34 cellular contexts compared by ENCODE assay signal in genomic region chr3:48536116-48536515, GRCh38. TPM values are rescaled to one million over a fixed set of nuclear protein-coding genes. Genes with fewer than 3 reads are reported as not detected.
"Had no signal": no experiment of that assay in that cellular context is flagged by ENCODE, and none has a peak within 500 bp of the region (broad histone marks: within the 10 kb centered on the region; RNA-seq: fewer than 3 reads in every experiment).

No MANE protein-coding gene starts in this region.

- H3K4me3 Mint-ChIP-seq: activated naive CD4-positive, alpha-beta T cell treated with anti-CD3 and anti-CD28 coated beads, Interleukin-2, amount 10 ng/mL, durations not matched to agents 7 days and 5 days; activated naive CD8-positive, alpha-beta T cell treated with anti-CD3 and anti-CD28 coated beads, Interleukin-2, amount 10 ng/mL, durations not matched to agents 7 days and 5 days; brain; natural killer cell treated with Interleukin-12 subunit alpha and Interleukin-12 subunit beta and Interleukin-15 and Interleukin-18, amount 100 ng/mL, for 72 hours; stimulated activated naive B cell treated with anti-CD40 and anti-IgM and Interleukin-4, amounts not matched to agents 10 μg/mL and 1 μg/mL and 100 μg/mL, for 72 hours; T-helper 1 cell treated with Interleukin-12 subunit alpha and Interleukin-12 subunit beta and Interleukin-4 antibody, amounts not matched to agents 30 μg/mL and 1 μg/mL, for 36 hours had no signal

- H3K27me3 ChIP-seq: ascending aorta, cardiac muscle cell, colonic mucosa, dorsolateral prefrontal cortex, esophagus muscularis mucosa, left lung, stomach, thyroid gland, upper lobe of right lung had no signal

- H3K36me3 ChIP-seq: colonic mucosa, thyroid gland had no signal

- H3K4me3 ChIP-seq: ascending aorta, cardiac muscle cell, colonic mucosa, dorsolateral prefrontal cortex, esophagus muscularis mucosa, left lung, lower lobe of right lung, skin epidermis, stomach, thyroid gland, upper lobe of right lung had no signal

- H3K27ac ChIP-seq: ascending aorta, cardiac muscle cell, colonic mucosa, esophagus muscularis mucosa, left lung, lower lobe of right lung, stomach, thyroid gland, upper lobe of right lung, VCaP had no signal

- H3K36me3 Mint-ChIP-seq: natural killer cell treated with Interleukin-12 subunit alpha and Interleukin-12 subunit beta and Interleukin-15 and Interleukin-18, amount 100 ng/mL, for 72 hours had no signal

- H3K27ac Mint-ChIP-seq: activated naive CD4-positive, alpha-beta T cell treated with anti-CD3 and anti-CD28 coated beads, Interleukin-2, amount 10 ng/mL, durations not matched to agents 7 days and 5 days; activated naive CD8-positive, alpha-beta T cell treated with anti-CD3 and anti-CD28 coated beads, Interleukin-2, amount 10 ng/mL, durations not matched to agents 7 days and 5 days; brain; natural killer cell treated with Interleukin-12 subunit alpha and Interleukin-12 subunit beta and Interleukin-15 and Interleukin-18, amount 100 ng/mL, for 72 hours; stimulated activated naive B cell treated with anti-CD40 and anti-IgM and Interleukin-4, amounts not matched to agents 10 μg/mL and 1 μg/mL and 100 μg/mL, for 72 hours; T-helper 1 cell treated with Interleukin-12 subunit alpha and Interleukin-12 subunit beta and Interleukin-4 antibody, amounts not matched to agents 30 μg/mL and 1 μg/mL, for 36 hours had no signal

- H3K27me3 Mint-ChIP-seq: activated naive CD4-positive, alpha-beta T cell treated with anti-CD3 and anti-CD28 coated beads, Interleukin-2, amount 10 ng/mL, durations not matched to agents 7 days and 5 days; activated naive CD8-positive, alpha-beta T cell treated with anti-CD3 and anti-CD28 coated beads, Interleukin-2, amount 10 ng/mL, durations not matched to agents 7 days and 5 days; brain; natural killer cell treated with Interleukin-12 subunit alpha and Interleukin-12 subunit beta and Interleukin-15 and Interleukin-18, amount 100 ng/mL, for 72 hours; stimulated activated naive B cell treated with anti-CD40 and anti-IgM and Interleukin-4, amounts not matched to agents 10 μg/mL and 1 μg/mL and 100 μg/mL, for 72 hours had no signal

- ATAC-seq: left lung, sciatic nerve had no signal

- H3K4me1 Mint-ChIP-seq: brain; stimulated activated naive B cell treated with anti-CD40 and anti-IgM and Interleukin-4, amounts not matched to agents 10 μg/mL and 1 μg/mL and 100 μg/mL, for 72 hours had no signal

- DNase-seq: activated CD4-positive, alpha-beta T cell treated with anti-CD3 and anti-CD28 coated beads for 4 hours; activated CD4-positive, alpha-beta T cell treated with anti-CD3 and anti-CD28 coated beads, Interleukin-2, amount 50 U/mL, for 4 hours; activated effector memory CD4-positive, alpha-beta T cell treated with Interleukin-2 at 50 U/mL for 16 hours; activated naive CD4-positive, alpha-beta T cell treated with anti-CD3 and anti-CD28 coated beads, Interleukin-2, amount 10 ng/mL, durations not matched to agents 7 days and 5 days; activated naive CD8-positive, alpha-beta T cell treated with anti-CD3 and anti-CD28 coated beads, Interleukin-2, amount 10 ng/mL, durations not matched to agents 7 days and 5 days; cerebellar nuclear complex; colonic mucosa; dorsolateral prefrontal cortex; effector memory CD4-positive, alpha-beta T cell; left lung; lower lobe of right lung; mesenchymal stem cell; stimulated activated CD4-positive, alpha-beta T cell treated with anti-CD3 and anti-CD28 coated beads, Interleukin-1b, Interleukin-23, amount 100 ng/mL, for 48 hours; stimulated activated CD4-positive, alpha-beta T cell treated with anti-CD3 and anti-CD28 coated beads, Interleukin-4, amount 100 ng/mL, for 4 hours; stimulated activated CD8-positive, alpha-beta memory T cell treated with anti-CD3 and anti-CD28 coated beads, Interleukin-4, amount 100 ng/mL, for 48 hours; stimulated activated naive B cell treated with anti-CD40 and anti-IgM and Interleukin-4, amounts not matched to agents 10 μg/mL and 1 μg/mL and 100 μg/mL, for 72 hours; stomach; SW 1271; T-helper 9 cell; thyroid gland; upper lobe of right lung had no signal

- FAIRE-seq: endothelial cell of umbilical vein, frontal cortex, TTC549 had no signal

- H3K9me3 ChIP-seq: ascending aorta, colonic mucosa, esophagus muscularis mucosa, left lung, lower lobe of right lung, stomach, thyroid gland, upper lobe of right lung had no signal

- H3K9me3 Mint-ChIP-seq: activated naive CD4-positive, alpha-beta T cell treated with anti-CD3 and anti-CD28 coated beads, Interleukin-2, amount 10 ng/mL, durations not matched to agents 7 days and 5 days; activated naive CD8-positive, alpha-beta T cell treated with anti-CD3 and anti-CD28 coated beads, Interleukin-2, amount 10 ng/mL, durations not matched to agents 7 days and 5 days; brain; natural killer cell treated with Interleukin-12 subunit alpha and Interleukin-12 subunit beta and Interleukin-15 and Interleukin-18, amount 100 ng/mL, for 72 hours; stimulated activated naive B cell treated with anti-CD40 and anti-IgM and Interleukin-4, amounts not matched to agents 10 μg/mL and 1 μg/mL and 100 μg/mL, for 72 hours; T-helper 1 cell treated with Interleukin-12 subunit alpha and Interleukin-12 subunit beta and Interleukin-4 antibody, amounts not matched to agents 30 μg/mL and 1 μg/mL, for 36 hours had no signal

- H3K4me1 ChIP-seq: ascending aorta, colonic mucosa, esophagus muscularis mucosa, lower lobe of right lung, stomach, thyroid gland, upper lobe of right lung had no signal

RNA-seq across cellular contexts. Expression of gene UCN2, which starts 27.5 kb away (rescaled TPM):
- total RNA-seq: activated naive CD8-positive, alpha-beta T cell treated with anti-CD3 and anti-CD28 coated beads, Interleukin-2, amount 10 ng/mL, durations not matched to agents 7 days and 5 days; ascending aorta; colonic mucosa; endothelial cell of umbilical vein; esophagus muscularis mucosa; frontal cortex; natural killer cell treated with Interleukin-12 subunit alpha and Interleukin-12 subunit beta and Interleukin-15 and Interleukin-18, amount 100 ng/mL, for 72 hours; posterior vena cava; sciatic nerve; thyroid gland; upper lobe of right lung had no signal
